ENCODE assay signal across 18 cellular contexts in the genomic region with DNA sequence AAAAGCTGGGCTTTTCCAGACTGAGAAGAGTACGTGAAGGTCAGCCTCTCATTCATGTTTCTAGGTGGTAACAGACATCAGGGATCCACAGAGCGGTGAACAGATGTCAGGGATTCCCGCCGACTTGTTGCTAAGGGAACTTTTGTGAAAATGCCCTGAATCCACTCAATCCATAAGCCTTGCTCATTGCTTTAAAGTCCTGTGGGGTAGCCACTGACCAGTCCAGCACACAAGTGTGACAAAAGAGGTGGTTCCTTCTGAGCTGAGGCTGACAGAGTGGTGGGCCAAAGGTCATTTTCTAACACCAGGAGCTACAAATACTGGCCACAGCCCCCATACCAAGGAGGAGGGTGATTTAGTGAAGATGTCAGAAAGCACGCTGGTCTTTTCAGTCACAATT. TPM values are rescaled to one million over a fixed set of nuclear protein-coding genes. Genes with fewer than 3 reads are reported as not detected.
A peak's percentile ranks its signal among the peaks of the same experiment; 100 is the strongest.
DNase-seq lines count a peak whose midpoint lies in the region; ATAC-seq and TF ChIP-seq lines count a peak whose summit lies in the region.
"Had no signal": no experiment of that assay in that cellular context is flagged by ENCODE, and none has a peak within 500 bp of the region (broad histone marks: within the 10 kb centered on the region; RNA-seq: fewer than 3 reads in every experiment).

No MANE protein-coding gene starts in this region.

- intact Hi-C loops in right cardiac atrium (cut with DNase I): loop anchor here in 1 of 4 donors (10.0 kb wide), 1 partner anchor 68 kb away; no protein-coding TSS in a partner anchor
- intact Hi-C loops in Right ventricle myocardium inferior (cut with DNase I): no loop called here
- intact Hi-C loops in posterior vena cava (cut with DNase I): no loop called here
- intact Hi-C loops in natural killer cell (cut with micrococcal nuclease): no loop called here

- no peak overlapping the region for H3K27ac Mint-ChIP-seq in natural killer cell
- H3K27ac Mint-ChIP-seq: CD8-positive, alpha-beta T cell had no signal

- H3K27me3 ChIP-seq in right cardiac atrium (ENCODE audit: control insufficient read depth, insufficient read depth): no peaks in the 10 kb centered on the region

- DNase-seq in right cardiac atrium (no peak), Right ventricle myocardium inferior (ENCODE audit: missing footprints) (no peak), posterior vena cava (ENCODE audit: low spot score) (peak; percentile 4), COR-L47 (lab: John Stamatoyannopoulos, UW) (no peak), natural killer cell (no peak)
- DNase-seq: CD8-positive, alpha-beta T cell; NCI-H1417 treated with DMSO at 0.1 percent for 48 hours; NCI-H187 treated with DMSO at 0.1 percent for 48 hours; NCI-H2227 treated with DMSO at 0.1 percent for 48 hours; NCI-H510A treated with DMSO at 0.1 percent for 48 hours; NCI-H774; SHP77 had no signal

- 83% methylated on average over 5 of the region's 5 CpGs for WGBS in right cardiac atrium
- WGBS in mesodermal cell (ENCODE audit: insufficient coverage in 2 of 2), 2 experiments: 66 to 76% methylated on average over 4 of the region's 5 CpGs

- H3K9me3 ChIP-seq in right cardiac atrium (ENCODE audit: control insufficient read depth, low read length): no peaks in the 10 kb centered on the region
- H3K9me3 ChIP-seq in mesodermal cell (ENCODE audit: control insufficient read depth, low read length): peaks cover 20% of the 10 kb centered on the region

- TF ChIP-seq CTCF in natural killer cell (IDR thresholded peaks at IDR 0.05): no peak

- H3K4me1 Mint-ChIP-seq in natural killer cell: peaks cover 9 to 33% of the 10 kb centered on the region in 2 donors

- no peak overlapping the region for H3K4me3 ChIP-seq in right cardiac atrium (ENCODE audit: low read length)
- H3K4me3 ChIP-seq in mesodermal cell (ENCODE audit: extremely low read depth, insufficient read depth, low read length, poor library complexity, severe bottlenecking): no peak overlapping the region
- H3K4me3 ChIP-seq: A549; BLaER1 treated with 17β-estradiol and CSF1 and Interleukin-3, amounts not matched to agents 10 nM and 100 nM had no signal

- peaks cover 2 to 13% of the 10 kb centered on the region in 2 donors for H3K9me3 Mint-ChIP-seq in natural killer cell

- no peak overlapping the region for H3K4me3 Mint-ChIP-seq in natural killer cell
- H3K4me3 Mint-ChIP-seq: CD8-positive, alpha-beta T cell had no signal

- peaks cover 9% of the 10 kb centered on the region for H3K36me3 Mint-ChIP-seq in natural killer cell
- H3K36me3 Mint-ChIP-seq: CD8-positive, alpha-beta T cell had no signal

- no peak for ATAC-seq in right cardiac atrium
- no peak for ATAC-seq in Right ventricle myocardium inferior
- ATAC-seq in natural killer cell: no peak
- ATAC-seq in GM19463 (IDR thresholded peaks at IDR 0.05; ENCODE audit: unreplicated experiment): no peak
- ATAC-seq: A549; CD8-positive, alpha-beta T cell had no signal

- H3K27me3 Mint-ChIP-seq in natural killer cell (ENCODE audit: low read depth in 2 of 2): no peaks in the 10 kb centered on the region

- H3K27ac ChIP-seq in right cardiac atrium (ENCODE audit: low read length) (peak overlapping the region; percentile 36), mesodermal cell (ENCODE audit: low read depth, low read length, severe bottlenecking) (peak overlapping the region; percentile 3)
- H3K27ac ChIP-seq: A549; BLaER1 treated with 17β-estradiol and CSF1 and Interleukin-3, amounts not matched to agents 10 nM and 100 nM; KMS-11 had no signal

- H3K36me3 ChIP-seq in mesodermal cell (ENCODE audit: control insufficient read depth, insufficient read depth, low read length): peaks cover 4% of the 10 kb centered on the region

- no peaks in the 10 kb centered on the region for H3K4me1 ChIP-seq in right cardiac atrium (ENCODE audit: control insufficient read depth, insufficient read depth, low read length)
- H3K4me1 ChIP-seq in mesodermal cell (ENCODE audit: control insufficient read depth, insufficient read depth, low read length, poor library complexity, severe bottlenecking): peaks cover 16% of the 10 kb centered on the region
- H3K4me1 ChIP-seq: A549 had no signal

RNA-seq across cellular contexts. Expression of a gene that starts 5.9 kb away (rescaled TPM):
- 100 to 1,000 TPM in 3 of 4 donors, 10 to 100 TPM in 1; 68.1 to 200 (median 122) TPM for total RNA-seq in right cardiac atrium
- 40.3 TPM for polyA plus RNA-seq in right cardiac atrium
- 90.5 TPM for total RNA-seq in Right ventricle myocardium inferior
- polyA plus RNA-seq in mesodermal cell (2013, experiment 1 of 2): 18.3 TPM
- 20.5 TPM for polyA plus RNA-seq in mesodermal cell (2013, experiment 2 of 2)
- 100 to 1,000 TPM in 1 of 2 donors, 10 to 100 TPM in 1; 70.6 to 190 TPM for total RNA-seq in posterior vena cava
- total RNA-seq in natural killer cell: 10 to 100 TPM; 70.7 to 89.1 (median 84.8) TPM
- total RNA-seq: MCF 10A had no signal
